In the genomic region with DNA sequence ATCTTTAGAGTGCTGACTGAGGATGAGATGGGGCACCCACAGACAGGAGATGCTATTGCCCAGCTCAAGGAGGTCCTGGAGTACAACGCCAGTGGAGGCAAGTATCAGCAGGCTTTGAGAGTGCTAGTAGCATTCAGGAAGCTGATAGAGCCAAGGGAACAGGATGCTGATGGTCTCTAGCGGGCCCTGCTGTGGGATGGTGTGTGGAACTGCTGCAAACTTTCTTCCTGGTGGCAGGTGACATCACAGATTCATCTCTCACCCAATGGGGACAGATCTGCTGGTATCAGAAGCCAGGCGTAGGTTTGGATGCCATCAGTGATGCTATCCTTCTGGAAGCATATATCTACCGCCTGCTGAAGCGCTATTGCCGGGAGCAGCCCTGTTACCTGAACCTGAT, we compare ENCODE assay signal across 17 cellular contexts.
"Had no signal": no experiment of that assay in that cellular context is flagged by ENCODE, and none has a peak within 500 bp of the region (broad histone marks: within the 10 kb centered on the region; RNA-seq: fewer than 3 reads in every experiment).

No MANE protein-coding gene starts in this region.

- H2AFZ ChIP-seq: parathyroid adenoma had no signal

- H3K9ac ChIP-seq: parathyroid adenoma had no signal

- FAIRE-seq: bronchial epithelial cell, frontal cortex had no signal

- H3K4me1 ChIP-seq: parathyroid adenoma, stomach had no signal

- H3K4me3 ChIP-seq: smooth muscle cell, stomach had no signal

- H3K79me2 ChIP-seq: parathyroid adenoma had no signal

- H3K27ac ChIP-seq: parathyroid adenoma, stomach had no signal

- H3K27me3 ChIP-seq: stomach had no signal

- ATAC-seq: activated CD4-positive, alpha-beta T cell treated with anti-CD3 and anti-CD28 coated beads for 36 hours; naive thymus-derived CD8-positive, alpha-beta T cell; sciatic nerve; stimulated activated effector memory CD8-positive, alpha-beta T cell treated with anti-CD3 and anti-CD28 coated beads, Interleukin-12 subunit alpha, Interleukin-12 subunit beta, amount 100 ng/mL, for 72 hours had no signal

- H3K4me2 ChIP-seq: smooth muscle cell had no signal

- DNase-seq: activated CD4-positive, alpha-beta T cell treated with anti-CD3 and anti-CD28 coated beads for 36 hours; activated CD4-positive, alpha-beta T cell treated with anti-CD3 and anti-CD28 coated beads, Interleukin-2, amount 50 U/mL, for 48 hours; activated gamma-delta T cell treated with Interleukin-2 at 50 U/mL for 16 hours; activated T-cell treated with anti-CD3 and anti-CD28 coated beads for 4 hours; cerebellar nuclear complex; effector CD4-positive, alpha-beta T cell; head of caudate nucleus; mesenchymal stem cell; naive thymus-derived CD8-positive, alpha-beta T cell; stimulated activated CD4-positive, alpha-beta T cell treated with anti-CD3 and anti-CD28 coated beads, Interleukin-4, amount 100 ng/mL, for 24 hours; stomach had no signal

- H3K36me3 ChIP-seq: stomach had no signal
